In genomic region chr11:569273-569885, GRCh38 we compare ENCODE assay signal across 7 cellular contexts. TPM values are rescaled to one million over a fixed set of nuclear protein-coding genes. Genes with fewer than 3 reads are reported as not detected.
A peak's percentile ranks its signal among the peaks of the same experiment; 100 is the strongest.
DNase-seq lines count a peak whose midpoint lies in the region; ATAC-seq and TF ChIP-seq lines count a peak whose summit lies in the region.

No MANE protein-coding gene starts in this region.

- H3K4me3 ChIP-seq in astrocyte of the cerebellum (ENCODE audit: low read depth, low read length): peak overlapping the region; percentile 48

- DNase-seq in HuH-7.5 (ENCODE audit: low spot score): peak; percentile 61
- DNase-seq in astrocyte of the cerebellum (ENCODE audit: low read depth): no peak
- no peak for DNase-seq in DMS 273 treated with DMSO at 0.1 percent for 48 hours (lab: John Stamatoyannopoulos, UW)
- no peak for DNase-seq in activated CD4-positive, CD25-positive, alpha-beta regulatory T cell treated with anti-CD3 and anti-CD28 coated beads, Interleukin-2, amount 50 U/mL, for 72 hours

- H3K27me3 ChIP-seq in layer of hippocampus (ENCODE audit: control insufficient read depth, insufficient read depth, low read length): no peaks in the 10 kb centered on the region

- no peak for ATAC-seq in HG03342 (IDR thresholded peaks at IDR 0.05; ENCODE audit: unreplicated experiment)

- no peak for TF ChIP-seq CTCF in astrocyte of the cerebellum (IDR thresholded peaks at IDR 0.05; ENCODE audit: low read depth, low read length, missing control alignments)

- in situ Hi-C loops in astrocyte of the cerebellum (cut with HindIII; ENCODE audit: low sequenced_read_pairs): no loop called here

- H3K27ac ChIP-seq in layer of hippocampus (ENCODE audit: low read depth, low read length) (peak overlapping the region; percentile 38), temporal lobe (ENCODE audit: low read depth, low read length) (peak overlapping the region; percentile 36)

RNA-seq across cellular contexts. Expression of gene PHRF1, which starts 6.9 kb away (rescaled TPM):
- 20.9 TPM for total RNA-seq in temporal lobe

RNA-seq across cellular contexts. Expression of gene RASSF7, which starts 8.6 kb away (rescaled TPM):
- total RNA-seq in temporal lobe: 3.4 TPM

RNA-seq across cellular contexts. Expression of gene LMNTD2, which starts 8.8 kb away (rescaled TPM):
- total RNA-seq in temporal lobe: under 0.01 TPM

RNA-seq across cellular contexts. Expression of gene LRRC56, which starts 32.1 kb away (rescaled TPM):
- 0.98 TPM for total RNA-seq in temporal lobe

RNA-seq across cellular contexts. Expression of gene HRAS, which starts 34.0 kb away (rescaled TPM):
- total RNA-seq in temporal lobe: 35.7 TPM
